20 cellular contexts compared by ENCODE assay signal in genomic region chr3:32857921-32858320, GRCh38. TPM values are rescaled to one million over a fixed set of nuclear protein-coding genes. Genes with fewer than 3 reads are reported as not detected.
A peak's percentile ranks its signal among the peaks of the same experiment; 100 is the strongest.
DNase-seq lines count a peak whose midpoint lies in the region; ATAC-seq, FAIRE-seq and TF ChIP-seq lines count a peak whose summit lies in the region.
"Had no signal": no experiment of that assay in that cellular context is flagged by ENCODE, and none has a peak within 500 bp of the region (broad histone marks: within the 10 kb centered on the region; RNA-seq: fewer than 3 reads in every experiment).

No MANE protein-coding gene starts in this region.

- H3K79me1 ChIP-seq in H1 (ENCODE audit: low read depth, low read length) (peaks cover 6% of the 10 kb centered on the region), trophoblast cell (ENCODE audit: low read length) (peaks cover 4% of the 10 kb centered on the region)

- H2AFZ ChIP-seq in H1 (ENCODE audit: low read length) (no peak overlapping the region), trophoblast cell (ENCODE audit: insufficient read depth, low read length, poor library complexity) (no peak overlapping the region)

- H3K27me3 ChIP-seq in H1 (replicated peaks in 1 of 4; ENCODE audit: control insufficient read depth in 3 of 4, extremely low read depth in 1 of 4, insufficient read depth in 3 of 4, low read length in 3 of 4) (no peaks in the 10 kb centered on the region; a peak in 1 of 7 replicates), trophoblast cell (ENCODE audit: insufficient read depth, low read length) (no peaks in the 10 kb centered on the region), Caco-2 (replicated peaks; ENCODE audit: control insufficient read depth, insufficient read depth, low read length) (no peaks in the 10 kb centered on the region)
- H3K27me3 ChIP-seq: BLaER1 had no signal

- H3K27ac ChIP-seq in HEK293 (ENCODE audit: extremely low read depth, low read depth, low read length): no peak overlapping the region
- H3K27ac ChIP-seq in H1 (ENCODE audit: low read depth, low read length): no peak overlapping the region
- H3K27ac ChIP-seq in trophoblast cell (ENCODE audit: low read depth, low read length): peak overlapping the region; percentile 43
- H3K27ac ChIP-seq: BLaER1 had no signal

- H3K9me3 ChIP-seq in HEK293 (ENCODE audit: control insufficient read depth, insufficient read depth, low read depth, low read length) (no peaks in the 10 kb centered on the region), H1 (ENCODE audit: insufficient read depth in 2 of 2, low read depth in 1 of 2, low read length in 1 of 2) (no peaks in the 10 kb centered on the region), trophoblast cell (ENCODE audit: insufficient read depth, low read depth, low read length) (peaks cover 2% of the 10 kb centered on the region), Caco-2 (no peaks in the 10 kb centered on the region)
- H3K9me3 ChIP-seq: BLaER1, SK-N-SH had no signal

- H3K36me3 Mint-ChIP-seq in Caco-2 (ENCODE audit: insufficient read depth, unreplicated experiment): peaks cover 33% of the 10 kb centered on the region
- H3K36me3 Mint-ChIP-seq: T-cell had no signal

- POLR2A ChIA-PET in HEK293 (lab: Yijun Ruan, JAX): no interaction called here
- POLR2A ChIA-PET in H1 (lab: Charles Lee; ENCODE audit: partially characterized antibody): interaction anchor here (1.4 to 6.7 kb wide), 8 partner anchors 11 to 81 kb away, joined by 3 to 104 read pairs (median 8); no protein-coding TSS in a partner anchor
- POLR2A ChIA-PET in Caco-2 (lab: Charles Lee): no interaction called here

- H4K91ac ChIP-seq in H1 (replicated peaks; ENCODE audit: insufficient read length, low read length) (no peak overlapping the region), trophoblast cell (ENCODE audit: low read depth, low read length) (no peak overlapping the region)

- H4K8ac ChIP-seq in H1 (ENCODE audit: extremely low read depth, insufficient read depth, low read length) (no peak overlapping the region; the same call in 1 of the 2 replicates), trophoblast cell (ENCODE audit: low read depth, low read length) (no peak overlapping the region)

- no peak overlapping the region for H3K4ac ChIP-seq in H1 (replicated peaks; ENCODE audit: insufficient read length, low read depth, low read length)
- H3K4ac ChIP-seq in trophoblast cell (ENCODE audit: low read depth, low read length): peak overlapping the region; percentile 86

- H3K4me2 ChIP-seq in H1 (ENCODE audit: insufficient read depth in 1 of 2, low read depth in 2 of 2, low read length in 2 of 2): peak overlapping the region; percentile 17 to 98
- H3K4me2 ChIP-seq in trophoblast cell (ENCODE audit: low read length): no peak overlapping the region
- H3K4me2 ChIP-seq: BLaER1, SK-N-SH had no signal

- H3K14ac ChIP-seq in H1 (ENCODE audit: insufficient read length): no peak overlapping the region
- H3K14ac ChIP-seq in trophoblast cell (ENCODE audit: low read length): no peak overlapping the region

- intact Hi-C loops in Caco-2 (cut with micrococcal nuclease; ENCODE audit: unreplicated experiment): loop anchor here (1.0 to 5.0 kb wide), 2 partner anchors 18 to 36 kb away; no protein-coding TSS in a partner anchor

- H3K23me2 ChIP-seq in H1 (ENCODE audit: low read depth, low read length): no peaks in the 10 kb centered on the region

- H3K18ac ChIP-seq in H1 (ENCODE audit: extremely low read depth, low read length): no peak overlapping the region
- no peak overlapping the region for H3K18ac ChIP-seq in trophoblast cell (ENCODE audit: low read length)

- no peak for TF ChIP-seq POLR2A in H1 (IDR thresholded peaks at IDR 0.05; ENCODE audit: control extremely low read depth in 1 of 2, low read depth in 2 of 2, low read length in 2 of 2)

- no peak for ATAC-seq in HG02840 (IDR thresholded peaks at IDR 0.05; ENCODE audit: low FRiP score, unreplicated experiment)
- ATAC-seq: T-cell had no signal

- H2BK5ac ChIP-seq in H1 (ENCODE audit: low read depth, low read length) (no peak overlapping the region), trophoblast cell (ENCODE audit: low read depth, low read length, poor library complexity) (no peak overlapping the region)

- H3K4me3 Mint-ChIP-seq in Caco-2 (ENCODE audit: unreplicated experiment): no peak overlapping the region
- H3K4me3 Mint-ChIP-seq: T-cell had no signal

- no peaks in the 10 kb centered on the region for H3K27me3 Mint-ChIP-seq in Caco-2 (ENCODE audit: insufficient read depth, unreplicated experiment)

- TF ChIP-seq RAD21 in H1 (IDR thresholded peaks at IDR 0.05 in 1 of 2, conservative IDR thresholded peaks at IDR 0.05 in 1 of 2; ENCODE audit: low read depth in 2 of 2, low read length in 2 of 2): no peak

- no peak overlapping the region for H2BK12ac ChIP-seq in H1 (ENCODE audit: low read depth, low read length)
- H2BK12ac ChIP-seq in trophoblast cell (ENCODE audit: low read length): peak overlapping the region; percentile 14

- DNase-seq in MV-4-11 (lab: John Stamatoyannopoulos, UW) (peak; percentile 32), H1 (ENCODE audit: low read depth in 1 of 2, low spot score in 2 of 2) (no peak), trophoblast cell (no peak), C1 segment of cervical spinal cord (lab: John Stamatoyannopoulos, UW) (no peak), Caco-2 (no peak)
- DNase-seq: DMS79, HCEC 1CT, NCI-H1417, NCI-H187, NCI-H2107, NCI-H510A treated with DMSO at 0.1 percent for 48 hours, NCI-H774, SHP77 treated with DMSO at 0.1 percent for 48 hours, SK-N-SH, T-cell had no signal

- H4K5ac ChIP-seq in H1 (ENCODE audit: insufficient read length, low read depth, low read length): no peak overlapping the region

- H2BK120ac ChIP-seq in H1 (replicated peaks; ENCODE audit: low read depth, low read length) (no peak overlapping the region), trophoblast cell (ENCODE audit: insufficient read depth, low read length, poor library complexity) (no peak overlapping the region)

- no peak overlapping the region for H4K12ac ChIP-seq in trophoblast cell (ENCODE audit: low read depth, low read length)

- H2BK15ac ChIP-seq in H1 (ENCODE audit: low read length): no peak overlapping the region

- TF ChIP-seq CTCF in HEK293 (tag by site-specific recombination; IDR thresholded peaks at IDR 0.05) (no peak), H1 (IDR thresholded peaks at IDR 0.05; ENCODE audit: control extremely low read depth in 1 of 3, insufficient read depth in 1 of 3, low read depth in 1 of 3, low read length in 3 of 3) (no peak), Caco-2 (IDR thresholded peaks at IDR 0.05; ENCODE audit: insufficient read depth in 1 of 2, low read depth in 1 of 2, low read length in 1 of 2, severe bottlenecking in 1 of 2, unreplicated experiment in 1 of 2) (no peak)

- H3K27ac Mint-ChIP-seq in Caco-2 (ENCODE audit: unreplicated experiment): no peak overlapping the region
- H3K27ac Mint-ChIP-seq: T-cell had no signal

- H3K4me1 ChIP-seq in HEK293 (ENCODE audit: control insufficient read depth, insufficient read depth, low read length): no peaks in the 10 kb centered on the region
- H3K4me1 ChIP-seq in H1 (replicated peaks in 1 of 4; ENCODE audit: control insufficient read depth in 3 of 4, insufficient read depth in 4 of 4, low read length in 3 of 4): peaks cover 25 to 59% (median 50%) of the 10 kb centered on the region in 4 experiments
- H3K4me1 ChIP-seq in trophoblast cell (ENCODE audit: control insufficient read depth in 1 of 2, insufficient read depth in 2 of 2, low read length in 2 of 2): peaks cover 48 to 52% of the 10 kb centered on the region in 2 experiments
- peaks cover 44% of the 10 kb centered on the region for H3K4me1 ChIP-seq in Caco-2

- H3K9ac ChIP-seq in H1 (replicated peaks in 1 of 4; ENCODE audit: extremely low read depth in 1 of 4, low read depth in 3 of 4, low read length in 3 of 4): no peak overlapping the region
- no peak overlapping the region for H3K9ac ChIP-seq in trophoblast cell (ENCODE audit: low read length)
- H3K9ac ChIP-seq: BLaER1, SK-N-SH had no signal

- H3K4me3 ChIP-seq in HEK293 (ENCODE audit: low read depth, low read length) (no peak overlapping the region), H1 (ENCODE audit: extremely low read depth in 1 of 4, insufficient read depth in 2 of 4, low read depth in 3 of 4, low read length in 4 of 4) (no peak overlapping the region), trophoblast cell (ENCODE audit: low read depth, low read length) (no peak overlapping the region), Caco-2 (ENCODE audit: low read depth, low read length) (no peak overlapping the region)
- H3K4me3 ChIP-seq: BLaER1 had no signal

- H3K56ac ChIP-seq in H1 (replicated peaks; ENCODE audit: insufficient read length, low read depth, low read length): no peak overlapping the region

- no peak overlapping the region for H2BK20ac ChIP-seq in H1 (ENCODE audit: low read length)

- FAIRE-seq in H1 (lab: Jason Lieb, UNC): no peak

- peaks cover 37% of the 10 kb centered on the region for H3K4me1 Mint-ChIP-seq in Caco-2 (ENCODE audit: low read depth, unreplicated experiment)
- H3K4me1 Mint-ChIP-seq: T-cell had no signal

- BruUV-seq in Caco-2 (replicated peaks; lab: Mats Ljungman, UMichigan): no TSS peak

- TF ChIP-seq EP300 in H1 (IDR thresholded peaks at IDR 0.05; ENCODE audit: borderline replicate concordance in 1 of 2, low read depth in 2 of 2, low read length in 2 of 2): no peak

- peaks cover 59 to 68% of the 10 kb centered on the region in 2 experiments for H4K20me1 ChIP-seq in H1 (replicated peaks in 1 of 2; ENCODE audit: control insufficient read depth in 1 of 2, insufficient read depth in 2 of 2, low read length in 2 of 2)
- H4K20me1 ChIP-seq: BLaER1 had no signal

- no peak overlapping the region for H2AK5ac ChIP-seq in H1 (ENCODE audit: low read depth, low read length)
- H2AK5ac ChIP-seq in trophoblast cell (ENCODE audit: low read length): no peak overlapping the region

- WGBS in H1 (ENCODE audit: extremely low coverage in 1 of 2, insufficient coverage in 1 of 2, insufficient read length in 1 of 2, insufficient replicate concordance in 2 of 2, low coverage in 1 of 2, low lambda C conversion rate in 2 of 2, missing lambda C conversion rate in 1 of 2), 2 experiments: 91% methylated on average over 6 of the region's 6 CpGs; no CpG with 5 or more reads in 1 of the 2 experiments
- no CpG with 5 or more reads among the region's 6 CpGs for WGBS in trophoblast cell (ENCODE audit: extremely low coverage, insufficient coverage, insufficient read length)

- no peak overlapping the region for H3K23ac ChIP-seq in H1 (ENCODE audit: insufficient read length)
- H3K23ac ChIP-seq in trophoblast cell (ENCODE audit: low read length): no peak overlapping the region

- H3K36me3 ChIP-seq in HEK293 (ENCODE audit: control insufficient read depth in 2 of 2, insufficient read depth in 1 of 2, low read length in 2 of 2) (no peaks in the 10 kb centered on the region), H1 (ENCODE audit: control insufficient read depth in 2 of 4, insufficient read depth in 4 of 4, low read length in 3 of 4) (peaks cover 0 to 49% (median 2%) of the 10 kb centered on the region in 4 experiments; a peak in 4 of 8 replicates), trophoblast cell (ENCODE audit: control insufficient read depth in 1 of 2, insufficient read depth in 2 of 2, low read length in 2 of 2) (no peaks in the 10 kb centered on the region), Caco-2 (ENCODE audit: control insufficient read depth, insufficient read depth, low read length) (0 out of 2 replicates have a peak, but pooled peaks cover 1% of the 10 kb centered on the region)
- H3K36me3 ChIP-seq: BLaER1 had no signal

- CTCF ChIA-PET in HEK293 (lab: Yijun Ruan, JAX): interaction anchor here (0.6 kb wide), 1 partner anchor 11 kb away, joined by 4 read pairs; no protein-coding TSS in a partner anchor
- CTCF ChIA-PET in H1 (lab: Charles Lee; ENCODE audit: partially characterized antibody): interaction anchor here (0.7 to 3.8 kb wide), 5 partner anchors 12 to 76 kb away, joined by 3 to 12 read pairs (median 7); no protein-coding TSS in a partner anchor
- CTCF ChIA-PET in Caco-2 (lab: Charles Lee): no interaction called here

- no peaks in the 10 kb centered on the region for H3K9me3 Mint-ChIP-seq in Caco-2 (ENCODE audit: unreplicated experiment)
- H3K9me3 Mint-ChIP-seq: T-cell had no signal

- peaks cover 90 to 99% of the 10 kb centered on the region in 2 experiments for H3K79me2 ChIP-seq in H1 (ENCODE audit: control insufficient read depth in 1 of 2, insufficient read depth in 2 of 2, low read length in 2 of 2)
- peaks cover 30% of the 10 kb centered on the region for H3K79me2 ChIP-seq in trophoblast cell (ENCODE audit: control insufficient read depth, insufficient read depth, low read length, poor library complexity)

RNA-seq across cellular contexts. Expression of gene TRIM71, which starts 40.1 kb away (rescaled TPM):
- 293 and 296 TPM in 2 replicates for total RNA-seq in H1 (2021; fragmentation: NEBNext Ultra II Directional; extraction: Animal tissue kit (Norgen Biotek cat#: 25700))
- 53.7 and 69.5 TPM in 2 replicates for polyA plus RNA-seq in H1 (2011; rRNA removed)
- 68.9 TPM for polyA plus RNA-seq in H1 (2011; cell fraction: cytosol; rRNA removed)
- polyA plus RNA-seq in H1 (2011; cell fraction: nucleus; rRNA removed): 102 TPM
- polyA plus RNA-seq in H1 (2012, experiment 1 of 2): 85.2 to 149 TPM (median 103 TPM) in 4 replicates
- 12.6 TPM for polyA plus RNA-seq in H1 (2012, experiment 2 of 2)
- 97.8 TPM for polyA plus RNA-seq in H1 (2013, experiment 1 of 2)
- 89.4 TPM for polyA plus RNA-seq in H1 (2013, experiment 2 of 2)
- polyA minus RNA-seq in H1 (2011; rRNA and poly(A)+ RNA removed): 269 and 275 TPM in 2 replicates
- 280 TPM for polyA minus RNA-seq in H1 (2011; cell fraction: cytosol; rRNA and poly(A)+ RNA removed)
- polyA minus RNA-seq in H1 (2011; cell fraction: nucleus; rRNA and poly(A)+ RNA removed): 319 TPM
- polyA plus RNA-seq in trophoblast cell (2013): 22.6 and 23.2 TPM in 2 replicates
- 67.5 and 68.4 TPM in 2 replicates for total RNA-seq in Caco-2 (2022)
- total RNA-seq: HT-29, RPMI7951 had no signal
- polyA plus RNA-seq: SK-N-SH had no signal
